Comparison of ENCODE assay signal across 8 cellular contexts in the genomic region with DNA sequence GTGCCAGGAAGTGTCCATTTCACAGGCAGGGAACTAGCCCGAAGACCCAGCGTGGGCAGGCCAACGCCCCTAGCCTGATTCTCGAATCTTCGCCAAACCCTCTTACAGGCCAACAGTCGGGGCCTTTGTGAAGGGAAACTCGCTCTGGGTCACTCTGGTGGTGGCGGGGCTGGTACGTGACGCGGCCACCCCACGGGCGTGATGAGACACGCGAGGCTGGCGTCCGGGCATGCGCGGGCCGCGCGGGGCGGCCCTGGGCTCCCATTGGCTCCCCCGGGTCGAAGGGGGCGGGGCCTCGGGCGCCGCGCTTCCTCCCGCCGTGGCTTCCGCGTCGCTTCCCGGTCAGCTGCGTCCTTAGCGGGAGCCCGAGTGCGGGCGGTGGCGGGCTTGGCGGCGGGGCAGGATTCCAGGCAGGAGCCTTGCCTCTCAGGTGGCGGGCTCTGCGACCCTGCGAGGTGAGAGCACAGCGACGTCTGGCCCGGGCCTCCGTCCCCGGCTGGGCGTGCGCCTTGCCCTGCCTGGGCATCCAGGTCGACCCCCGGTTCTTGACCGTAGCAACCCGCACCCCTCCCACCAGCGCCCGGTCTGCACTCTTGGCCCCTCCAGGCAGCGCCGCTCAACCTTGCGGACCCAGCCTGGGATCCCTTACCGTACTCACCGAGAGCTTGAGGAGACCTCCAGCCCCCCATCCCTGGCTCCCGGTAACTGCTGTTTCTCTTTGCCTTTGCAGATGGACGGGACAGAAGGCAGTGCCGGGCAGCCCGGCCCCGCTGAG. TPM values are rescaled to one million over a fixed set of nuclear protein-coding genes. Genes with fewer than 3 reads are reported as not detected.
DNase-seq lines count a peak whose midpoint lies in the region; ATAC-seq and TF ChIP-seq lines count a peak whose summit lies in the region.

Gene FRMD8 (plus strand): TSS at position 331 of the 775 bp plus-strand sequence. CDS start 400 bp downstream, at position 731.

- peak; percentile 88 for TF ChIP-seq POLR2A in GM18951 (IDR thresholded peaks at IDR 0.05; ENCODE audit: extremely low read depth, insufficient read depth, insufficient read length)

- H3K4me1 ChIP-seq in A673 (ENCODE audit: insufficient read depth, low read length, poor library complexity, severe bottlenecking), result peaks cover 75% of the 10 kb centered on the region

- peak within 1 kb of the TSS; percentile 94 for H3K4me3 Mint-ChIP-seq in natural killer cell treated with Interleukin-12 subunit alpha and Interleukin-12 subunit beta and Interleukin-15 and Interleukin-18, amount 100 ng/mL, for 72 hours

- TSS peak; percentile 63 for BruUV-seq in A673 (replicated peaks; lab: Mats Ljungman, UMichigan)

- no peaks in the 10 kb centered on the region for H3K27me3 Mint-ChIP-seq in natural killer cell treated with Interleukin-12 subunit alpha and Interleukin-12 subunit beta and Interleukin-15 and Interleukin-18, amount 100 ng/mL, for 72 hours

- no peaks in the 10 kb centered on the region for H3K36me3 Mint-ChIP-seq in natural killer cell treated with Interleukin-12 subunit alpha and Interleukin-12 subunit beta and Interleukin-15 and Interleukin-18, amount 100 ng/mL, for 72 hours

- no peak for TF ChIP-seq CTCF in A673 (conservative IDR thresholded peaks at IDR 0.05; ENCODE audit: low read depth, low read length)
- no peak for TF ChIP-seq CTCF in fibroblast of pulmonary artery (IDR thresholded peaks at IDR 0.05; ENCODE audit: low read length, missing control alignments)

- POLR2A ChIA-PET in A673 (lab: Charles Lee; ENCODE audit: low non-redundant PET), result interaction anchor here (0.6 to 1.0 kb wide), 2 partner anchors 105 to 111 kb away, joined by 3 to 10 read pairs; no protein-coding TSS in a partner anchor

- peak within 1 kb of the TSS; percentile 99 to 100 for H3K27ac Mint-ChIP-seq in natural killer cell treated with Interleukin-12 subunit alpha and Interleukin-12 subunit beta and Interleukin-15 and Interleukin-18, amount 100 ng/mL, for 72 hours

- H3K36me3 ChIP-seq in A673 (ENCODE audit: insufficient read depth, low read length, poor library complexity, severe bottlenecking), result peaks cover under 1% of the 10 kb centered on the region

- H3K4me1 Mint-ChIP-seq in natural killer cell treated with Interleukin-12 subunit alpha and Interleukin-12 subunit beta and Interleukin-15 and Interleukin-18, amount 100 ng/mL, for 72 hours (ENCODE audit: low read depth in 2 of 2), result peaks cover 57 to 62% of the 10 kb centered on the region in 2 donors

- H3K4me3 ChIP-seq in A673 (ENCODE audit: low read depth, low read length, poor library complexity, severe bottlenecking) (peak within 1 kb of the TSS; percentile 68), fibroblast of pulmonary artery (replicated peaks; ENCODE audit: low read depth, low read length) (peak within 1 kb of the TSS; percentile 87)

- H3K27me3 ChIP-seq in A673 (replicated peaks; ENCODE audit: insufficient read depth, low read depth, low read length, poor library complexity), result no peaks in the 10 kb centered on the region

- intact Hi-C loops in A673 (cut with micrococcal nuclease; ENCODE audit: unreplicated experiment), result no loop called here

- peak within 1 kb of the TSS; percentile 94 for H3K27ac ChIP-seq in A673 (ENCODE audit: low read depth, low read length, poor library complexity, severe bottlenecking)

- H3K9me3 Mint-ChIP-seq in natural killer cell treated with Interleukin-12 subunit alpha and Interleukin-12 subunit beta and Interleukin-15 and Interleukin-18, amount 100 ng/mL, for 72 hours, result no peaks in the 10 kb centered on the region

- no peaks in the 10 kb centered on the region for H3K9me3 ChIP-seq in A673 (ENCODE audit: low read depth, low read length, poor library complexity, severe bottlenecking)

- peak; percentile 69 to 79 for ATAC-seq in natural killer cell treated with Interleukin-12 subunit alpha and Interleukin-12 subunit beta and Interleukin-15 and Interleukin-18, amount 100 ng/mL, for 72 hours

- CTCF ChIA-PET in A673 (lab: Charles Lee), result interaction anchor here (0.6 kb wide), 2 partner anchors 11 to 122 kb away, joined by 3 to 10 read pairs; no protein-coding TSS in a partner anchor

- in situ Hi-C loops in GM18951 (cut with MboI; ENCODE audit: low sequenced_read_pairs, unreplicated experiment), result no loop called here

- DNase-seq in A673 (ENCODE audit: low spot score) (peak; percentile 90), LHCN-M2 (ENCODE audit: low read depth) (peak; percentile 77), SHP77 (lab: John Stamatoyannopoulos, UW) (peak; percentile 64), fibroblast of pulmonary artery (ENCODE audit: low read depth) (peak; percentile 77)
- DNase-seq in activated effector memory CD4-positive, alpha-beta T cell treated with Interleukin-2 at 50 U/mL for 16 hours, result peak; percentile 86
- peak; percentile 94 for DNase-seq in natural killer cell treated with Interleukin-12 subunit alpha and Interleukin-12 subunit beta and Interleukin-15 and Interleukin-18, amount 100 ng/mL, for 72 hours (ENCODE audit: low spot score)
- DNase-seq in stimulated activated naive CD4-positive, alpha-beta T cell (lab: John Stamatoyannopoulos, UW), result peak; percentile 75 to 90 (median 86)

RNA-seq across cellular contexts. Expression of gene FRMD8, which starts in this region (rescaled TPM):
- 43.2 and 51.1 TPM in 2 replicates for total RNA-seq in A673 (2021)
- 40.7 and 58.7 TPM in 2 replicates for total RNA-seq in LHCN-M2 (2014; rRNA removed)
- polyA plus RNA-seq in LHCN-M2 (2012), result 19.7 TPM
- total RNA-seq in natural killer cell treated with Interleukin-12 subunit alpha and Interleukin-12 subunit beta and Interleukin-15 and Interleukin-18, amount 100 ng/mL, for 72 hours, result 10 to 100 TPM; 50.5 to 68.4 TPM

Comparison
In these comparisons a context has a peak if more than half of its experiments do, and no peak if none do; other contexts are left out.
1. Peak in every context shown above with its lines: DNase-seq, ATAC-seq, H3K4me3 ChIP-seq and H3K27ac ChIP-seq.